ENCODE assay signal across 25 cellular contexts in genomic region chr15:96369825-96370621, GRCh38. TPM values are rescaled to one million over a fixed set of nuclear protein-coding genes. Genes with fewer than 3 reads are reported as not detected.
"Had no signal": no experiment of that assay in that cellular context is flagged by ENCODE, and none has a peak within 500 bp of the region (broad histone marks: within the 10 kb centered on the region; RNA-seq: fewer than 3 reads in every experiment).

No MANE protein-coding gene starts in this region.

- ATAC-seq: activated CD8-positive, alpha-beta T cell treated with anti-CD3 and anti-CD28 coated beads, Interleukin-2, amount 10 ng/mL, durations not matched to agents 7 days and 5 days; body of pancreas; heart left ventricle; left lung; stimulated activated naive B cell treated with anti-CD40 and anti-IgM and Interleukin-4, amounts not matched to agents 10 μg/mL and 1 μg/mL and 100 μg/mL, for 72 hours had no signal

- H3K27me3 ChIP-seq: testis, uterus had no signal

- H3K9me3 ChIP-seq: body of pancreas, heart left ventricle, left lung, testis, uterus had no signal

- H3K4me3 Mint-ChIP-seq: activated CD4-positive, alpha-beta T cell treated with anti-CD3 and anti-CD28 coated beads, Interleukin-2, amount 10 ng/mL, durations not matched to agents 7 days and 5 days; activated CD8-positive, alpha-beta T cell treated with anti-CD3 and anti-CD28 coated beads, Interleukin-2, amount 10 ng/mL, durations not matched to agents 7 days and 5 days; activated naive CD4-positive, alpha-beta T cell treated with anti-CD3 and anti-CD28 coated beads, Interleukin-2, amount 50 U/mL, for 24 hours; activated T-helper 1 cell treated with anti-CD3 and anti-CD28 coated beads, Interleukin-12 subunit alpha, Interleukin-12 subunit beta, Interleukin-2, Interleukin-4 antibody, amounts not matched to agents 30 ng/mL and 10 ng/mL and 1 ng/mL, durations not matched to agents 14 hours and 24 hours and 36 hours; nephron; stimulated activated naive B cell treated with anti-CD40 and anti-IgM and Interleukin-4, amounts not matched to agents 10 μg/mL and 1 μg/mL and 100 μg/mL, for 72 hours had no signal

- H3K4me3 ChIP-seq: body of pancreas, cardiac muscle cell, heart left ventricle, left lung, lung, testis, uterus had no signal

- H3K36me3 ChIP-seq: cardiac muscle cell, heart left ventricle, left lung, uterus had no signal

- H3K27ac ChIP-seq: body of pancreas, cardiac muscle cell, heart left ventricle, left lung, testis, uterus, VCaP had no signal

- H3K27ac Mint-ChIP-seq: activated CD4-positive, alpha-beta T cell treated with anti-CD3 and anti-CD28 coated beads, Interleukin-2, amount 10 ng/mL, durations not matched to agents 7 days and 5 days; activated CD8-positive, alpha-beta T cell treated with anti-CD3 and anti-CD28 coated beads, Interleukin-2, amount 10 ng/mL, durations not matched to agents 7 days and 5 days; activated naive CD4-positive, alpha-beta T cell treated with anti-CD3 and anti-CD28 coated beads, Interleukin-2, amount 50 U/mL, for 24 hours; activated T-helper 1 cell treated with anti-CD3 and anti-CD28 coated beads, Interleukin-12 subunit alpha, Interleukin-12 subunit beta, Interleukin-2, Interleukin-4 antibody, amounts not matched to agents 30 ng/mL and 10 ng/mL and 1 ng/mL, durations not matched to agents 14 hours and 24 hours and 36 hours; nephron; stimulated activated naive B cell treated with anti-CD40 and anti-IgM and Interleukin-4, amounts not matched to agents 10 μg/mL and 1 μg/mL and 100 μg/mL, for 72 hours had no signal

- DNase-seq: activated CD4-positive, alpha-beta T cell treated with anti-CD3 and anti-CD28 coated beads, Interleukin-2, amount 10 ng/mL, durations not matched to agents 7 days and 5 days; activated CD4-positive, CD25-positive, alpha-beta regulatory T cell treated with anti-CD3 and anti-CD28 coated beads, Interleukin-2, amount 50 U/mL, for 72 hours; activated CD8-positive, alpha-beta T cell treated with anti-CD3 and anti-CD28 coated beads, Interleukin-2, amount 10 ng/mL, durations not matched to agents 7 days and 5 days; activated gamma-delta T cell treated with Interleukin-2 at 50 U/mL for 16 hours; anterior cingulate cortex; body of pancreas; cortex of kidney; kidney; left lung; midbrain; nucleus accumbens; stimulated activated CD4-positive, alpha-beta T cell treated with anti-CD3 and anti-CD28 coated beads, Interleukin-2, amount 100 ng/mL, for 48 hours; stimulated activated CD8-positive, alpha-beta memory T cell treated with anti-CD3 and anti-CD28 coated beads, Interleukin-4, amount 100 ng/mL, for 48 hours; stimulated activated naive B cell treated with anti-CD40 and anti-IgM and Interleukin-4, amounts not matched to agents 10 μg/mL and 1 μg/mL and 100 μg/mL, for 72 hours; testis; trophoblast cell; uterus had no signal

- H3K4me1 ChIP-seq: left lung, testis, uterus had no signal

- H3K9me3 Mint-ChIP-seq: nephron had no signal

- FAIRE-seq: kidney had no signal

- H3K36me3 Mint-ChIP-seq: activated naive CD4-positive, alpha-beta T cell treated with anti-CD3 and anti-CD28 coated beads, Interleukin-2, amount 50 U/mL, for 24 hours; stimulated activated naive B cell treated with anti-CD40 and anti-IgM and Interleukin-4, amounts not matched to agents 10 μg/mL and 1 μg/mL and 100 μg/mL, for 72 hours had no signal

- H3K4me1 Mint-ChIP-seq: activated CD4-positive, alpha-beta T cell treated with anti-CD3 and anti-CD28 coated beads, Interleukin-2, amount 10 ng/mL, durations not matched to agents 7 days and 5 days; activated naive CD4-positive, alpha-beta T cell treated with anti-CD3 and anti-CD28 coated beads, Interleukin-2, amount 50 U/mL, for 24 hours had no signal

RNA-seq across cellular contexts. Expression of gene NR2F2, which starts 39.5 kb away (rescaled TPM):
- total RNA-seq: activated CD4-positive, alpha-beta T cell treated with anti-CD3 and anti-CD28 coated beads, Interleukin-2, amount 10 ng/mL, durations not matched to agents 7 days and 5 days; activated CD8-positive, alpha-beta T cell treated with anti-CD3 and anti-CD28 coated beads, Interleukin-2, amount 10 ng/mL, durations not matched to agents 7 days and 5 days; activated T-helper 1 cell treated with anti-CD3 and anti-CD28 coated beads, Interleukin-12 subunit alpha, Interleukin-12 subunit beta, Interleukin-2, Interleukin-4 antibody, amounts not matched to agents 30 ng/mL and 10 ng/mL and 1 ng/mL, durations not matched to agents 14 hours and 24 hours and 36 hours; T-helper 2 cell treated with Interferon-gamma antibody and Interleukin-4, amounts not matched to agents 100 ng/mL and 5 ng/mL, for 36 hours had no signal
